1 cellular context compared by ENCODE assay signal in the genomic region with DNA sequence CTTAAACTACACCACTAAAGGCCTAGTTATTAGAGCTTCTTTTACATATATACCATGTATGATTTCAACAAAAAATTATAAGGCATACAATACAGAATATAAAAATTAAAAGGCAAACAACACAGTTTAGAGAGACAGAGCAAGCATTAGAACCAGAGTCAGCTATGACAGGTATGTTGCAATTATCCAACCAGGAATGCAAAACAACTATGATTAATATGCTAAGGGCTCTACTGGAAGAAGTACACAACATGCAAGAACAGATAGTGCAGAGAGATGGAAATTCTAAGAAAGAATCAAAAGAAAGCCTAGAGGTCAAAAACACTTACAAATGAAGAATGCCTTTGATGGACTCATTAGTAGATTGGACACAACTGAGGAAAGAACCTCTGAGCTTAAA.
TF ChIP-seq lines count a peak whose summit lies in the region.

No MANE protein-coding gene starts in this region.

TF ChIP-seq in IMR-90, 13 proteins besides CTCF, POLR2A, EP300 and RAD21:
- peak; percentile 78 for TF ChIP-seq CEBPB (IDR thresholded peaks at IDR 0.05; ENCODE audit: low read depth, low read length)
- TF ChIP-seq, protein P1, sequence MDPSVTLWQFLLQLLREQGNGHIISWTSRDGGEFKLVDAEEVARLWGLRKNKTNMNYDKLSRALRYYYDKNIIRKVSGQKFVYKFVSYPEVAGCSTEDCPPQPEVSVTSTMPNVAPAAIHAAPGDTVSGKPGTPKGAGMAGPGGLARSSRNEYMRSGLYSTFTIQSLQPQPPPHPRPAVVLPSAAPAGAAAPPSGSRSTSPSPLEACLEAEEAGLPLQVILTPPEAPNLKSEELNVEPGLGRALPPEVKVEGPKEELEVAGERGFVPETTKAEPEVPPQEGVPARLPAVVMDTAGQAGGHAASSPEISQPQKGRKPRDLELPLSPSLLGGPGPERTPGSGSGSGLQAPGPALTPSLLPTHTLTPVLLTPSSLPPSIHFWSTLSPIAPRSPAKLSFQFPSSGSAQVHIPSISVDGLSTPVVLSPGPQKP (IDR thresholded peaks at IDR 0.05; ENCODE audit: borderline replicate concordance, low read depth, low read length): no peak
